16 cellular contexts compared by ENCODE assay signal in the genomic region with DNA sequence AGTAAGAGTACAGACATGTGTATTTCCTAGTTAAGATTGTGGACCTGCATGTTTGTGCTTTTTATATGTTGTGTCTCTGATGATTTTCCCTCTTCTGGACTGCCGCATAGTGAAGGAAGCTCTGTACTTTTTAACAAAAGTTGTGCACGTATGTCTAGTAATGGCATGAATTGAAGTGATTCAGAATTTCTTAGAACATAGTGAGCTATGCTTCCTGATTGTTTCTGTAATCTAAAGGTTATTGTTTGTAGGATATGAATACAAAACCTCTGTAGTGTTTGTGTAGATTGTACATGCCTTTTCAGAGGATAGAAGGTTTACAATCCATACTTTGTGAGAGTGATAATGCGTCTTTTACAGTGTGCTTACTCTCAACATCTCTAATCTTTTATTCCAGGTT. TPM values are rescaled to one million over a fixed set of nuclear protein-coding genes. Genes with fewer than 3 reads are reported as not detected.
DNase-seq lines count a peak whose midpoint lies in the region; ATAC-seq, FAIRE-seq and TF ChIP-seq lines count a peak whose summit lies in the region.
"Had no signal": no experiment of that assay in that cellular context is flagged by ENCODE, and none has a peak within 500 bp of the region (broad histone marks: within the 10 kb centered on the region; RNA-seq: fewer than 3 reads in every experiment).

No MANE protein-coding gene starts in this region.

- H3K4me3 Mint-ChIP-seq in activated CD8-positive, alpha-beta memory T cell treated with anti-CD3 and anti-CD28 coated beads, Interleukin-2, amount 10 ng/mL, durations not matched to agents 7 days and 5 days = no peak overlapping the region
- no peak overlapping the region for H3K4me3 Mint-ChIP-seq in mesothelial cell of epicardium
- H3K4me3 Mint-ChIP-seq: B cell; CD4-positive, alpha-beta T cell; GM23338; IgD-negative memory B cell had no signal

- peaks cover 25% of the 10 kb centered on the region for H3K36me3 Mint-ChIP-seq in activated CD8-positive, alpha-beta memory T cell treated with anti-CD3 and anti-CD28 coated beads, Interleukin-2, amount 10 ng/mL, durations not matched to agents 7 days and 5 days
- peaks cover 18% of the 10 kb centered on the region for H3K36me3 Mint-ChIP-seq in mesothelial cell of epicardium

- BruUV-seq in endothelial cell of umbilical vein (replicated peaks; lab: Mats Ljungman, UMichigan) = no TSS peak

- DNase-seq in H54 (ENCODE audit: insufficient read length, low spot score) = no peak
- DNase-seq in endothelial cell of umbilical vein (ENCODE audit: low read depth, low spot score) = peak; percentile 10
- DNase-seq in hepatocyte (ENCODE audit: low spot score) = no peak
- no peak for DNase-seq in activated CD8-positive, alpha-beta memory T cell treated with anti-CD3 and anti-CD28 coated beads, Interleukin-2, amount 10 ng/mL, durations not matched to agents 7 days and 5 days
- no peak for DNase-seq in mesothelial cell of epicardium (ENCODE audit: low spot score in 2 of 2, unreplicated experiment in 2 of 2)
- DNase-seq: C1 segment of cervical spinal cord; CD4-positive, alpha-beta T cell; DMS79; KG1 had no signal

- H3K4me1 ChIP-seq in endothelial cell of umbilical vein (ENCODE audit: control insufficient read depth, extremely low read depth, insufficient read depth, low read length) (no peaks in the 10 kb centered on the region), hepatocyte (ENCODE audit: insufficient read depth) (peaks cover 9% of the 10 kb centered on the region)

- WGBS in hepatocyte (ENCODE audit: low lambda C conversion rate, missing lambda C conversion rate) = 73% methylated on average over 3 of the region's 3 CpGs

- H3K27me3 Mint-ChIP-seq in activated CD8-positive, alpha-beta memory T cell treated with anti-CD3 and anti-CD28 coated beads, Interleukin-2, amount 10 ng/mL, durations not matched to agents 7 days and 5 days = no peaks in the 10 kb centered on the region
- no peaks in the 10 kb centered on the region for H3K27me3 Mint-ChIP-seq in mesothelial cell of epicardium (ENCODE audit: low read depth)
- H3K27me3 Mint-ChIP-seq: B cell; CD4-positive, alpha-beta T cell; IgD-negative memory B cell had no signal

- no peaks in the 10 kb centered on the region for H3K36me3 ChIP-seq in endothelial cell of umbilical vein (ENCODE audit: control insufficient read depth in 2 of 2, extremely low read depth in 1 of 2, insufficient read depth in 2 of 2, low read length in 2 of 2)
- H3K36me3 ChIP-seq in hepatocyte (replicated peaks; ENCODE audit: insufficient read depth, low read depth) = no peaks in the 10 kb centered on the region
- H3K36me3 ChIP-seq: HAP-1 had no signal

- no peaks in the 10 kb centered on the region for H3K79me2 ChIP-seq in endothelial cell of umbilical vein (ENCODE audit: control insufficient read depth, insufficient read depth, low read length)
- no peaks in the 10 kb centered on the region for H3K79me2 ChIP-seq in hepatocyte

- TF ChIP-seq POLR2A in H54 (IDR thresholded peaks at IDR 0.05; ENCODE audit: low read depth, low read length) (no peak), endothelial cell of umbilical vein (IDR thresholded peaks at IDR 0.05; ENCODE audit: low read depth, low read length) (no peak)

- H2AFZ ChIP-seq in endothelial cell of umbilical vein (ENCODE audit: low read depth, low read length) = no peak overlapping the region
- no peak overlapping the region for H2AFZ ChIP-seq in hepatocyte
- H2AFZ ChIP-seq: GM23338 had no signal

- no peaks in the 10 kb centered on the region for H3K9me3 Mint-ChIP-seq in activated CD8-positive, alpha-beta memory T cell treated with anti-CD3 and anti-CD28 coated beads, Interleukin-2, amount 10 ng/mL, durations not matched to agents 7 days and 5 days (ENCODE audit: low read depth)
- no peaks in the 10 kb centered on the region for H3K9me3 Mint-ChIP-seq in mesothelial cell of epicardium
- H3K9me3 Mint-ChIP-seq: CD4-positive, alpha-beta T cell; IgD-negative memory B cell had no signal

- ATAC-seq in HG03432 (IDR thresholded peaks at IDR 0.05; ENCODE audit: unreplicated experiment) (no peak), GM18907 (IDR thresholded peaks at IDR 0.05; ENCODE audit: unreplicated experiment) (no peak)
- no peak for ATAC-seq in activated CD8-positive, alpha-beta memory T cell treated with anti-CD3 and anti-CD28 coated beads, Interleukin-2, amount 10 ng/mL, durations not matched to agents 7 days and 5 days
- ATAC-seq: GM23338 had no signal

- H3K27ac Mint-ChIP-seq in activated CD8-positive, alpha-beta memory T cell treated with anti-CD3 and anti-CD28 coated beads, Interleukin-2, amount 10 ng/mL, durations not matched to agents 7 days and 5 days = no peak overlapping the region
- no peak overlapping the region for H3K27ac Mint-ChIP-seq in mesothelial cell of epicardium
- H3K27ac Mint-ChIP-seq: B cell; CD4-positive, alpha-beta T cell; GM23338; IgD-negative memory B cell had no signal

- H3K9me1 ChIP-seq in endothelial cell of umbilical vein (replicated peaks; ENCODE audit: control insufficient read depth, extremely low read depth, insufficient read depth, low read length) = no peaks in the 10 kb centered on the region

- POLR2A ChIA-PET in endothelial cell of umbilical vein (lab: Charles Lee) = no interaction called here

- H3K27ac ChIP-seq in endothelial cell of umbilical vein (ENCODE audit: insufficient read depth, low read depth, low read length) (no peak overlapping the region), hepatocyte (peak overlapping the region; percentile 2)

- H3K27me3 ChIP-seq in endothelial cell of umbilical vein (ENCODE audit: control insufficient read depth in 2 of 2, insufficient read depth in 2 of 2, low read length in 2 of 2) = no peaks in the 10 kb centered on the region
- H3K27me3 ChIP-seq in hepatocyte = no peaks in the 10 kb centered on the region

- no peak overlapping the region for H3K9ac ChIP-seq in endothelial cell of umbilical vein (replicated peaks; ENCODE audit: extremely low read depth, insufficient read depth, low read length)

- CTCF ChIA-PET in endothelial cell of umbilical vein (lab: Charles Lee) = no interaction called here
- CTCF ChIA-PET in activated CD8-positive, alpha-beta memory T cell treated with anti-CD3 and anti-CD28 coated beads, Interleukin-2, amount 10 ng/mL, durations not matched to agents 7 days and 5 days (lab: Charles Lee) = no interaction called here

- no peaks in the 10 kb centered on the region for H4K20me1 ChIP-seq in endothelial cell of umbilical vein (replicated peaks; ENCODE audit: control insufficient read depth, extremely low read depth, insufficient read depth, low read length)
- H4K20me1 ChIP-seq in hepatocyte (ENCODE audit: insufficient read depth, poor library complexity, severe bottlenecking) = no peaks in the 10 kb centered on the region

- intact Hi-C loops in endothelial cell of umbilical vein (cut with micrococcal nuclease) = no loop called here

- H3K9me3 ChIP-seq in endothelial cell of umbilical vein (replicated peaks; ENCODE audit: control insufficient read depth, insufficient read depth, low read length) (no peaks in the 10 kb centered on the region), hepatocyte (ENCODE audit: low read depth) (no peaks in the 10 kb centered on the region)
- H3K9me3 ChIP-seq: HAP-1 had no signal

- H3K4me1 Mint-ChIP-seq in activated CD8-positive, alpha-beta memory T cell treated with anti-CD3 and anti-CD28 coated beads, Interleukin-2, amount 10 ng/mL, durations not matched to agents 7 days and 5 days = peaks cover 9% of the 10 kb centered on the region
- peaks cover 2% of the 10 kb centered on the region for H3K4me1 Mint-ChIP-seq in mesothelial cell of epicardium
- H3K4me1 Mint-ChIP-seq: B cell, GM23338 had no signal

- FAIRE-seq in H54 (lab: Jason Lieb, UNC) (peak; percentile 11), endothelial cell of umbilical vein (lab: Jason Lieb, UNC) (no peak)
- FAIRE-seq: GM12891 had no signal

- no peaks in the 10 kb centered on the region for H3K9me2 ChIP-seq in hepatocyte (replicated peaks; ENCODE audit: insufficient read depth)

- dilution Hi-C loops in endothelial cell of umbilical vein (cut with MboI; ENCODE audit: extremely low pct_ligation_motif_present, low sequenced_read_pairs) = no loop called here

- no peak overlapping the region for H3K4me2 ChIP-seq in endothelial cell of umbilical vein (ENCODE audit: insufficient read depth, low read length)
- H3K4me2 ChIP-seq in hepatocyte = no peak overlapping the region
- H3K4me2 ChIP-seq: GM23338 had no signal

- H3K4me3 ChIP-seq in endothelial cell of umbilical vein (replicated peaks in 1 of 3; ENCODE audit: insufficient read depth in 1 of 3, low read depth in 1 of 3, low read length in 3 of 3) (no peak overlapping the region), hepatocyte (no peak overlapping the region)
- H3K4me3 ChIP-seq: GM23338, HAP-1 had no signal

- TF ChIP-seq CTCF in endothelial cell of umbilical vein (IDR thresholded peaks at IDR 0.05; ENCODE audit: extremely low read depth in 1 of 2, insufficient read depth in 1 of 2, low read depth in 1 of 2, low read length in 2 of 2) = no peak
- TF ChIP-seq CTCF in hepatocyte (IDR thresholded peaks at IDR 0.05; ENCODE audit: poor library complexity) = no peak
- no peak for TF ChIP-seq CTCF in mesothelial cell of epicardium (IDR thresholded peaks at IDR 0.05; ENCODE audit: unreplicated experiment)

TF ChIP-seq in endothelial cell of umbilical vein, 7 proteins besides CTCF, POLR2A, EP300 and RAD21 (continues in another document):
- TF ChIP-seq, protein P1, sequence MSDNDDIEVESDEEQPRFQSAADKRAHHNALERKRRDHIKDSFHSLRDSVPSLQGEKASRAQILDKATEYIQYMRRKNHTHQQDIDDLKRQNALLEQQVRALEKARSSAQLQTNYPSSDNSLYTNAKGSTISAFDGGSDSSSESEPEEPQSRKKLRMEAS (IDR thresholded peaks at IDR 0.05; ENCODE audit: insufficient read depth, insufficient read length) = no peak
- no peak for TF ChIP-seq MYC (IDR thresholded peaks at IDR 0.05; ENCODE audit: low read depth, low read length)
- TF ChIP-seq FOS (IDR thresholded peaks at IDR 0.05; ENCODE audit: borderline replicate concordance, insufficient read depth, low read length) = no peak
- TF ChIP-seq JUN (IDR thresholded peaks at IDR 0.05; ENCODE audit: borderline replicate concordance, insufficient read depth, insufficient read length, low read depth) = no peak

RNA-seq across cellular contexts. Expression of a gene that starts 37.0 kb away (rescaled TPM):
- 5.4 TPM in 2 replicates for total RNA-seq in endothelial cell of umbilical vein
- polyA plus RNA-seq in endothelial cell of umbilical vein = 5.1 and 5.7 TPM in 2 replicates
- polyA plus RNA-seq in endothelial cell of umbilical vein (2011; cell fraction: cytosol; rRNA removed) = 5.0 and 6.0 TPM in 2 replicates
- polyA plus RNA-seq in endothelial cell of umbilical vein (2011; cell fraction: nucleus; rRNA removed) = 9.8 and 11.6 TPM in 2 replicates
- 4.0 and 5.0 TPM in 2 replicates for polyA plus RNA-seq in endothelial cell of umbilical vein (2012)
- 1.7 and 3.4 TPM in 2 replicates for polyA minus RNA-seq in endothelial cell of umbilical vein
- 3.9 TPM for polyA minus RNA-seq in endothelial cell of umbilical vein (2011; cell fraction: cytosol; rRNA and poly(A)+ RNA removed)
- 3.7 and 4.8 TPM in 2 replicates for polyA minus RNA-seq in endothelial cell of umbilical vein (2011; cell fraction: nucleus; rRNA and poly(A)+ RNA removed)
- total RNA-seq in hepatocyte = 5.3 and 11.0 TPM in 2 replicates
- polyA plus RNA-seq in hepatocyte = 4.4 and 5.6 TPM in 2 replicates
- 10 to 100 TPM; 14.7 to 15.6 TPM for total RNA-seq in activated CD8-positive, alpha-beta memory T cell treated with anti-CD3 and anti-CD28 coated beads, Interleukin-2, amount 10 ng/mL, durations not matched to agents 7 days and 5 days
- total RNA-seq in mesothelial cell of epicardium = 7.9 to 9.3 TPM (median 8.2 TPM) in 3 replicates
